In genomic region chr13:65926750-65927171, GRCh38 we compare ENCODE assay signal across 8 cellular contexts.
DNase-seq lines count a peak whose midpoint lies in the region; ATAC-seq, FAIRE-seq and TF ChIP-seq lines count a peak whose summit lies in the region.

No MANE protein-coding gene starts in this region.

- H3K9ac ChIP-seq in H1 (replicated peaks in 1 of 4; ENCODE audit: extremely low read depth in 1 of 4, low read depth in 3 of 4, low read length in 3 of 4): no peak overlapping the region

- no peaks in the 10 kb centered on the region for H3K27me3 ChIP-seq in H1 (replicated peaks in 1 of 4; ENCODE audit: control insufficient read depth in 3 of 4, extremely low read depth in 1 of 4, insufficient read depth in 3 of 4, low read length in 3 of 4)

- peak overlapping the region; percentile 40; the same call in 1 of the 2 replicates for H3K18ac ChIP-seq in H1 (ENCODE audit: extremely low read depth, low read length)

- ATAC-seq in GM19372 (IDR thresholded peaks at IDR 0.05; ENCODE audit: low read depth, unreplicated experiment) (peak; percentile 89), HG03571 (IDR thresholded peaks at IDR 0.05; ENCODE audit: unreplicated experiment) (no peak)

- no peak overlapping the region for H4K91ac ChIP-seq in H1 (replicated peaks; ENCODE audit: insufficient read length, low read length)

- no peaks in the 10 kb centered on the region for H3K79me2 ChIP-seq in H1 (ENCODE audit: control insufficient read depth in 1 of 2, insufficient read depth in 2 of 2, low read length in 2 of 2)

- POLR2A ChIA-PET in H1 (lab: Charles Lee; ENCODE audit: partially characterized antibody): no interaction called here

- H2AK5ac ChIP-seq in H1 (ENCODE audit: low read depth, low read length): no peak overlapping the region

- no peak for TF ChIP-seq EP300 in Ishikawa (IDR thresholded peaks at IDR 0.05; ENCODE audit: borderline replicate concordance)
- TF ChIP-seq EP300 in H1 (IDR thresholded peaks at IDR 0.05; ENCODE audit: borderline replicate concordance in 1 of 2, low read depth in 2 of 2, low read length in 2 of 2): no peak

- no peak overlapping the region for H3K14ac ChIP-seq in H1 (ENCODE audit: insufficient read length)

- TF ChIP-seq RAD21 in Ishikawa (IDR thresholded peaks at IDR 0.05; ENCODE audit: low read depth) (peak; percentile 47), H1 (IDR thresholded peaks at IDR 0.05 in 1 of 2, conservative IDR thresholded peaks at IDR 0.05 in 1 of 2; ENCODE audit: low read depth in 2 of 2, low read length in 2 of 2) (peak; percentile 63 to 70)

- peak overlapping the region in 1 of 4 experiments; percentile 33; a peak in 1 of 8 replicates for H3K4me3 ChIP-seq in H1 (ENCODE audit: extremely low read depth in 1 of 4, insufficient read depth in 2 of 4, low read depth in 3 of 4, low read length in 4 of 4)

- H3K23me2 ChIP-seq in H1 (ENCODE audit: low read depth, low read length): no peaks in the 10 kb centered on the region

- no peaks in the 10 kb centered on the region for H3K9me3 Mint-ChIP-seq in neural crest cell

- H3K4ac ChIP-seq in H1 (replicated peaks; ENCODE audit: insufficient read length, low read depth, low read length): no peak overlapping the region

- peak overlapping the region; percentile 96 for H2AFZ ChIP-seq in H1 (ENCODE audit: low read length)

- H4K20me1 ChIP-seq in H1 (replicated peaks in 1 of 2; ENCODE audit: control insufficient read depth in 1 of 2, insufficient read depth in 2 of 2, low read length in 2 of 2): no peaks in the 10 kb centered on the region

- peak overlapping the region; percentile 35 to 55 for H3K4me2 ChIP-seq in H1 (ENCODE audit: insufficient read depth in 1 of 2, low read depth in 2 of 2, low read length in 2 of 2)

- H3K79me1 ChIP-seq in H1 (ENCODE audit: low read depth, low read length): no peaks in the 10 kb centered on the region

- no peaks in the 10 kb centered on the region for H3K9me3 ChIP-seq in H1 (ENCODE audit: insufficient read depth in 2 of 2, low read depth in 1 of 2, low read length in 1 of 2)

- no peak overlapping the region for H4K5ac ChIP-seq in H1 (ENCODE audit: insufficient read length, low read depth, low read length)

- no peak overlapping the region for H2BK12ac ChIP-seq in H1 (ENCODE audit: low read depth, low read length)

- peak overlapping the region; percentile 53 for H3K27ac Mint-ChIP-seq in neural crest cell (ENCODE audit: unreplicated experiment)

- no peak overlapping the region for H3K27ac ChIP-seq in H1 (ENCODE audit: low read depth, low read length)

- peaks cover 2 to 7% (median 4%) of the 10 kb centered on the region in 4 experiments; a peak in 5 of 7 replicates for H3K4me1 ChIP-seq in H1 (replicated peaks in 1 of 4; ENCODE audit: control insufficient read depth in 3 of 4, insufficient read depth in 4 of 4, low read length in 3 of 4)

- no peak overlapping the region for H2BK5ac ChIP-seq in H1 (ENCODE audit: low read depth, low read length)

- CTCF ChIA-PET in H1 (lab: Charles Lee; ENCODE audit: partially characterized antibody): interaction anchor here (0.6 to 1.5 kb wide), 11 partner anchors 16 to 1292 kb away, joined by 3 to 6 read pairs (median 4); no protein-coding TSS in a partner anchor

- TF ChIP-seq CTCF in H1 (IDR thresholded peaks at IDR 0.05; ENCODE audit: control extremely low read depth in 1 of 3, insufficient read depth in 1 of 3, low read depth in 1 of 3, low read length in 3 of 3): peak; percentile 50 to 69 (median 55)
- TF ChIP-seq CTCF in neural crest cell (conservative IDR thresholded peaks at IDR 0.05): peak; percentile 39

- no peak overlapping the region for H2BK120ac ChIP-seq in H1 (replicated peaks; ENCODE audit: low read depth, low read length)

- H3K4me1 Mint-ChIP-seq in neural crest cell: peaks cover under 1% of the 10 kb centered on the region

- H2BK20ac ChIP-seq in H1 (ENCODE audit: low read length): no peak overlapping the region

- no peak for TF ChIP-seq POLR2A in H1 (IDR thresholded peaks at IDR 0.05; ENCODE audit: control extremely low read depth in 1 of 2, low read depth in 2 of 2, low read length in 2 of 2)

- H2BK15ac ChIP-seq in H1 (ENCODE audit: low read length): no peak overlapping the region

- DNase-seq in H1 (ENCODE audit: low read depth in 1 of 2, low spot score in 2 of 2) (peak; percentile 29 to 72), neural crest cell (ENCODE audit: low read depth, low spot score) (no peak), HK-2 (ENCODE audit: unreplicated experiment) (no peak), activated gamma-delta T cell treated with Interleukin-2 at 50 U/mL for 16 hours (no peak), NCI-H526 treated with DMSO at 0.1 percent for 48 hours (lab: John Stamatoyannopoulos, UW) (no peak)

- no peak overlapping the region for H3K23ac ChIP-seq in H1 (ENCODE audit: insufficient read length)

- H4K8ac ChIP-seq in H1 (ENCODE audit: extremely low read depth, insufficient read depth, low read length): no peak overlapping the region

- H3K4me3 Mint-ChIP-seq in neural crest cell: no peak overlapping the region

- H3K27me3 Mint-ChIP-seq in neural crest cell (ENCODE audit: low read depth): no peaks in the 10 kb centered on the region

- no peak for FAIRE-seq in H1 (lab: Jason Lieb, UNC)

- H3K36me3 Mint-ChIP-seq in neural crest cell (ENCODE audit: low read depth): no peaks in the 10 kb centered on the region

- 15% methylated on average over 6 of the region's 7 CpGs; no CpG with 5 or more reads in 1 of the 2 experiments for WGBS in H1 (ENCODE audit: extremely low coverage in 1 of 2, insufficient coverage in 1 of 2, insufficient read length in 1 of 2, insufficient replicate concordance in 2 of 2, low coverage in 1 of 2, low lambda C conversion rate in 2 of 2, missing lambda C conversion rate in 1 of 2), 2 experiments

- no peaks in the 10 kb centered on the region for H3K36me3 ChIP-seq in H1 (ENCODE audit: control insufficient read depth in 2 of 4, insufficient read depth in 4 of 4, low read length in 3 of 4)

- H3K56ac ChIP-seq in H1 (replicated peaks; ENCODE audit: insufficient read length, low read depth, low read length): no peak overlapping the region

TF ChIP-seq in Ishikawa, 13 proteins besides CTCF, POLR2A, EP300 and RAD21 (continues in another document):
- TF ChIP-seq CREB1 (IDR thresholded peaks at IDR 0.05; ENCODE audit: low read depth) (no peak), NFIC (IDR thresholded peaks at IDR 0.05) (no peak), REST (IDR thresholded peaks at IDR 0.05; ENCODE audit: low read depth) (no peak), EGR1 (IDR thresholded peaks at IDR 0.05) (no peak), TCF12 (IDR thresholded peaks at IDR 0.05; ENCODE audit: low read depth) (no peak), TEAD4 (IDR thresholded peaks at IDR 0.05) (no peak)

TF ChIP-seq in H1, 55 proteins besides CTCF, POLR2A, EP300 and RAD21:
- TF ChIP-seq TCF12 (IDR thresholded peaks at IDR 0.05; ENCODE audit: low read depth, low read length) (0 out of 2 replicates have a peak, but pooled peaks have one; percentile 13), GABPA (IDR thresholded peaks at IDR 0.05; ENCODE audit: borderline replicate concordance, insufficient read depth, low read length) (no peak), MAX (IDR thresholded peaks at IDR 0.05) (peak; percentile 17; the same call in 1 of the 2 replicates)
TF ChIP-seq in H1: peak in this region for 2.

Comparison
In these comparisons a context has a peak if more than half of its experiments do, and no peak if none do; other contexts are left out.
1. DNase-seq: peak in H1 (2 of 2); none in neural crest cell (single experiment), HK-2 (single experiment), activated gamma-delta T cell treated with Interleukin-2 at 50 U/mL for 16 hours (single experiment) and NCI-H526 treated with DMSO at 0.1 percent for 48 hours (single experiment).